In the genomic region with DNA sequence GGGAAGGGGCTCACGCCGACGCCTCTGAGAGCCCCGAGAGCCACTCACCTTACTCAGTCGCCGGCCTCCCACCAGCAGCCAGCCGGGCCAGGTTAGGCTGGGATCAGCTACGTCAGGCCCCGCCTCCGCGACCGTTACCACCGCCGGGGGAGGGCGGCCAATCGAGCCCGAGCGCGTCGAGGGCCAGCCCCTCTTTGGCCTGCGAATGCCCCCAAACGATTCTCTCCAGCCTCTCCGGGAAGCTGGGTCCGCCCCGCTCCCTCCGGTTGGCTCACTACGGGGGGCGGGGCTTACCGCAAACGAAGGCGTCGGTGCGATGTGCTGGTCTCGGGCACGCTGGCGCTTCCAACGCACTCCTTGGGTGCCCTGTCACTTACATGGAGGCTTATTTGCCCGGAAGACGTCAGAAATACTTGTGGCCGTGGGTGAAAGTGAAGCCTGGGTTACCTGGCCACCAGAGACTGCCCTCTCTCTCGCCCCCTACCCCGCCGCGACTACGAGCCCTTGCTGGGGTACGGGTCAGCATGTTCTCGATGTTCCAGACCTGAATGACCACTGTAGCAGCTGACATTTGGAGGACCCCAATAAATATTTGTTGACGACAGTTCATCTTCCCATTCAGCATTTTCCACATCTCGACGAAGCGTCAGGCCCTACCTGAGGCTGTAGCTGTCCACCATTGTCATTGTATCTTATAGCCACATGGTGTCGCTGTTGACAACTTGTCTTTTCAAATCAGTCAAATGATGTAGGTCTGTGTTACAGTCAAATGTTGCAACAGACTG, we compare ENCODE assay signal across 8 cellular contexts. TPM values are rescaled to one million over a fixed set of nuclear protein-coding genes. Genes with fewer than 3 reads are reported as not detected.
DNase-seq lines count a peak whose midpoint lies in the region; ATAC-seq, FAIRE-seq and TF ChIP-seq lines count a peak whose summit lies in the region.

A gene with protein sequence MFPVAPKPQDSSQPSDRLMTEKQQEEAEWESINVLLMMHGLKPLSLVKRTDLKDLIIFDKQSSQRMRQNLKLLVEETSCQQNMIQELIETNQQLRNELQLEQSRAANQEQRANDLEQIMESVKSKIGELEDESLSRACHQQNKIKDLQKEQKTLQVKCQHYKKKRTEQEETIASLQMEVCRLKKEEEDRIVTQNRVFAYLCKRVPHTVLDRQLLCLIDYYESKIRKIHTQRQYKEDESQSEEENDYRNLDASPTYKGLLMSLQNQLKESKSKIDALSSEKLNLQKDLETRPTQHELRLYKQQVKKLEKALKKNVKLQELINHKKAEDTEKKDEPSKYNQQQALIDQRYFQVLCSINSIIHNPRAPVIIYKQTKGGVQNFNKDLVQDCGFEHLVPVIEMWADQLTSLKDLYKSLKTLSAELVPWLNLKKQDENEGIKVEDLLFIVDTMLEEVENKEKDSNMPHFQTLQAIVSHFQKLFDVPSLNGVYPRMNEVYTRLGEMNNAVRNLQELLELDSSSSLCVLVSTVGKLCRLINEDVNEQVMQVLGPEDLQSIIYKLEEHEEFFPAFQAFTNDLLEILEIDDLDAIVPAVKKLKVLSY (minus strand): TSS at position 111 of the 785 bp plus-strand sequence. CDS start 21,333 bp downstream, outside the sequence.

- TF ChIP-seq CTCF in cardiac fibroblast (IDR thresholded peaks at IDR 0.05; ENCODE audit: low read depth, low read length) (peak; percentile 73), keratinocyte (optimal IDR thresholded peaks at IDR 0.05 in 1 of 3, IDR thresholded peaks at IDR 0.05 in 1 of 3, conservative IDR thresholded peaks at IDR 0.05 in 1 of 3; ENCODE audit: extremely low read depth in 1 of 3, insufficient read depth in 2 of 3, low read length in 3 of 3) (peak; percentile 73 to 91 (median 90))

- peaks cover 2% of the 10 kb centered on the region for H3K36me3 Mint-ChIP-seq in T-helper 17 cell (ENCODE audit: low read depth)

- H3K4me1 ChIP-seq in keratinocyte (ENCODE audit: control insufficient read depth, extremely low read depth, insufficient read depth, low read length), result peaks cover 5% of the 10 kb centered on the region

- H4K20me1 ChIP-seq in keratinocyte (ENCODE audit: control insufficient read depth, extremely low read depth, insufficient read depth, low read length), result no peaks in the 10 kb centered on the region

- peak within 1 kb of the TSS; percentile 98 for H3K4me3 Mint-ChIP-seq in T-helper 17 cell

- peak within 1 kb of the TSS; percentile 92 for H3K9ac ChIP-seq in keratinocyte (ENCODE audit: control insufficient read depth, extremely low read depth, insufficient read depth, low read length)

- dilution Hi-C loops in keratinocyte (cut with MboI; ENCODE audit: extremely low pct_ligation_motif_present, low sequenced_read_pairs), result no loop called here

- H3K27me3 Mint-ChIP-seq in T-helper 17 cell, result no peaks in the 10 kb centered on the region

- H3K4me3 ChIP-seq in cardiac fibroblast (replicated peaks in 1 of 2; ENCODE audit: low read depth in 2 of 2, low read length in 2 of 2) (peak within 1 kb of the TSS; percentile 84 to 92), keratinocyte (ENCODE audit: control insufficient read depth in 2 of 3, extremely low read depth in 1 of 3, insufficient read depth in 2 of 3, low read depth in 1 of 3, low read length in 3 of 3) (peak within 1 kb of the TSS; percentile 64 to 95 (median 77))

- H2AFZ ChIP-seq in keratinocyte (ENCODE audit: control insufficient read depth, low read length), result peak within 1 kb of the TSS; percentile 99

- H3K27ac ChIP-seq in keratinocyte (ENCODE audit: control insufficient read depth, insufficient read depth, low read length), result peak within 1 kb of the TSS; percentile 90

- no peaks in the 10 kb centered on the region for H3K9me1 ChIP-seq in keratinocyte (ENCODE audit: control insufficient read depth, extremely low read depth, insufficient read depth, low read length)

- peak within 1 kb of the TSS; percentile 94 for H3K27ac Mint-ChIP-seq in T-helper 17 cell

- H3K36me3 ChIP-seq in keratinocyte (ENCODE audit: control insufficient read depth in 2 of 2, extremely low read depth in 1 of 2, insufficient read depth in 2 of 2, low read length in 2 of 2), result no peaks in the 10 kb centered on the region

- peak; percentile 87 for ATAC-seq in GM18867 (IDR thresholded peaks at IDR 0.05; ENCODE audit: unreplicated experiment)
- peak; percentile 81 for ATAC-seq in HG03095 (IDR thresholded peaks at IDR 0.05; ENCODE audit: unreplicated experiment)
- ATAC-seq in T-helper 17 cell, result peak; percentile 92

- H3K4me1 Mint-ChIP-seq in T-helper 17 cell, result peaks cover 8% of the 10 kb centered on the region

- H3K9me3 ChIP-seq in T-helper 17 cell (ENCODE audit: control insufficient read depth, low read length, poor library complexity, severe bottlenecking) (no peaks in the 10 kb centered on the region), keratinocyte (ENCODE audit: control insufficient read depth, low read depth, low read length) (no peaks in the 10 kb centered on the region)

- H3K4me2 ChIP-seq in keratinocyte (ENCODE audit: control insufficient read depth, extremely low read depth, insufficient read depth, low read depth, low read length), result peak within 1 kb of the TSS; percentile 91

- no peaks in the 10 kb centered on the region for H3K27me3 ChIP-seq in keratinocyte (ENCODE audit: control insufficient read depth, extremely low read depth, insufficient read depth, low read length)

- DNase-seq in T-helper 17 cell (peak; percentile 81 to 87 (median 86)), cardiac fibroblast (ENCODE audit: low read depth in 2 of 2) (peak; percentile 96 to 98), keratinocyte (ENCODE audit: low read depth, low spot score) (peak; percentile 59), KG1 (lab: John Stamatoyannopoulos, UW) (no peak), kidney glomerular epithelial cell (lab: John Stamatoyannopoulos, UW) (no peak)
- DNase-seq in stimulated activated CD4-positive, alpha-beta T cell treated with anti-CD3 and anti-CD28 coated beads, Interleukin-1b, Interleukin-23, amount 100 ng/mL, for 1 hour (ENCODE audit: low read depth in 2 of 2), result peak; percentile 71 to 77

- FAIRE-seq in keratinocyte (lab: Jason Lieb, UNC), result peak; percentile 95

- no peaks in the 10 kb centered on the region for H3K79me2 ChIP-seq in keratinocyte (ENCODE audit: control insufficient read depth, insufficient read depth, low read length)

RNA-seq across cellular contexts. Expression of the gene that starts here (rescaled TPM):
- total RNA-seq in T-helper 17 cell, result 10 to 100 TPM; 10.7 to 16.6 TPM
- polyA plus RNA-seq in keratinocyte, result 3.8 to 11.4 TPM (median 6.2 TPM) in 3 replicates
- polyA plus RNA-seq in keratinocyte (2011; ENCODE audit: low read depth), result 7.4 TPM
- 3.5 and 5.8 TPM in 2 replicates for polyA plus RNA-seq in keratinocyte (2011; cell fraction: cytosol; rRNA removed)
- 3.0 and 4.6 TPM in 2 replicates for polyA plus RNA-seq in keratinocyte (2011; cell fraction: nucleus; rRNA removed)
- polyA plus RNA-seq in keratinocyte (2012; ENCODE audit: low replicate concordance), result 4.0 and 7.6 TPM in 2 replicates
- polyA minus RNA-seq in keratinocyte, result 0.46 to 9.0 TPM (median 1.1 TPM) in 3 replicates
- polyA minus RNA-seq in keratinocyte (2011; cell fraction: cytosol; rRNA and poly(A)+ RNA removed), result 9.4 TPM
- polyA minus RNA-seq in keratinocyte (2011; cell fraction: nucleus; rRNA and poly(A)+ RNA removed), result 8.1 and 11.3 TPM in 2 replicates

Comparison
In these comparisons a context has a peak if more than half of its experiments do, and no peak if none do; other contexts are left out.
1. DNase-seq: peak in T-helper 17 cell (3 of 3), cardiac fibroblast (2 of 2), keratinocyte (single experiment) and stimulated activated CD4-positive, alpha-beta T cell treated with anti-CD3 and anti-CD28 coated beads, Interleukin-1b, Interleukin-23, amount 100 ng/mL, for 1 hour (2 of 2); none in KG1 (single experiment) and kidney glomerular epithelial cell (single experiment).
2. Peak in every context shown above with its lines, with median percentiles within 50 percentile points of each other: ATAC-seq.